In the genomic region with DNA sequence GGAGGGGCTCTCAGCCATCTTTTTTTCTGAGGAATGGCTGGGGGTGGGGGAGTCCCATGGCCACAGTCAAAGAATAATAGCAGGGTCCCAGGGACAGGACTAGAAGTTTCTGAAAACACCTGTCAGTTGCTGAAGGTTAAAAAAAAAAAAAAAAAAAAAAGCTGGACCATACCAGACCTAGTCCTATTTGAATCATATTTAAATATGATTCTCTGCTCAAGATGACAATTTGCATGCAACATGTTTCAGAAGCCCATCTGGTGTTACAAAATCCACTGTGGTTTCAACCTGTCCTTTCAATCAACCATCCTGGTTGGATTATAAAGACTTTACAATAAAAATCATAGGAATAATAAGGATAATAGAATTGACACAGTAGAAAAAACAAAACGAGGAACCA, we compare ENCODE assay signal across 1 cellular context.
"Had no signal": no experiment of that assay in that cellular context is flagged by ENCODE, and none has a peak within 500 bp of the region (broad histone marks: within the 10 kb centered on the region; RNA-seq: fewer than 3 reads in every experiment).

No MANE protein-coding gene starts in this region.

- H3K4me3 ChIP-seq: cardiac muscle cell had no signal
